Comparison of ENCODE assay signal across 11 cellular contexts in the genomic region with DNA sequence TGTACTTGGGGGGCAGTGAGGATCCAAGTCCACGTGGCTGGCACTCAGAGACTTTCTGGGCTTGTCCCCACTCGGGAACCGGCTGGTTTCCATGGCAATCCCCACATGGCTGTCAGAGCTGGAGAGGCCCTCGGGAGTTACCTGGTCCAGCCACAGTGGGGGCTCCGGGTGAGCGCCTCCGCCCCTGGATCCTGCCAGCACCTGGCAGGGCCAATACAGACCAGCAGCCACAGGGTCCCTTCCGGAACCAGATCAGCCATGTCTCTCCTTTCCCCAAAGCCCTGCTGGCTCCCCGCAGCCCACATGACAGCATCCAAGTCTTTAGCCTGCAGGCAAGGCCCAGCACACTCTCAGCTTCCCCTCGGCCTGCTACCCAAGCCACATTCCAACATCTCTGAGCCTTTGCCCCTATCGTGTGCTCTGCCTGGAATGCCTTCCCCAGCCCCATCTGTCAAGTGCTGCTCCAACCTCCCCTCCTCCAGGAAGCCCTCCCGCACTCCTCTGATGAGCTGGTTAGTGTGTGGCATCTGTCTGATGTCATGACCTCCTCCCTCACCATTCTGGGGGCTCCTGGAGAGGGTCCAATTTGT. TPM values are rescaled to one million over a fixed set of nuclear protein-coding genes. Genes with fewer than 3 reads are reported as not detected.
DNase-seq lines count a peak whose midpoint lies in the region; ATAC-seq and TF ChIP-seq lines count a peak whose summit lies in the region.
"Had no signal": no experiment of that assay in that cellular context is flagged by ENCODE, and none has a peak within 500 bp of the region (broad histone marks: within the 10 kb centered on the region; RNA-seq: fewer than 3 reads in every experiment).

No MANE protein-coding gene starts in this region.

- H3K36me3 Mint-ChIP-seq in mesothelial cell of epicardium: no peaks in the 10 kb centered on the region

- ATAC-seq in left cardiac atrium (no peak), upper lobe of right lung (no peak), GM21723 (IDR thresholded peaks at IDR 0.05; ENCODE audit: unreplicated experiment) (no peak)

- no peak for DNase-seq in right atrium auricular region (ENCODE audit: low spot score)
- DNase-seq in left cardiac atrium: no peak
- DNase-seq in colonic mucosa: no peak
- DNase-seq in mesothelial cell of epicardium (ENCODE audit: low spot score in 2 of 2, unreplicated experiment in 2 of 2): no peak
- no peak for DNase-seq in upper lobe of right lung
- no peak for DNase-seq in NCI-H1417 (lab: John Stamatoyannopoulos, UW)
- no peak for DNase-seq in UCSD-AML1 (lab: John Stamatoyannopoulos, UW; ENCODE audit: unreplicated experiment)
- DNase-seq: PC-9 had no signal

- peak overlapping the region in 1 of 2 donors; percentile 27 for H3K4me3 ChIP-seq in right atrium auricular region
- no peak overlapping the region for H3K4me3 ChIP-seq in colonic mucosa
- H3K4me3 ChIP-seq in upper lobe of right lung: no peak overlapping the region
- H3K4me3 ChIP-seq: PC-9 had no signal

- H3K27ac Mint-ChIP-seq in mesothelial cell of epicardium: peak overlapping the region; percentile 79

- H3K4me1 ChIP-seq in right atrium auricular region: peaks cover 0 to 98% of the 10 kb centered on the region in 2 donors
- no peaks in the 10 kb centered on the region for H3K4me1 ChIP-seq in colonic mucosa
- peaks cover 99% of the 10 kb centered on the region for H3K4me1 ChIP-seq in upper lobe of right lung

- H3K27ac ChIP-seq in right atrium auricular region (peak overlapping the region; percentile 87 to 90), colonic mucosa (peak overlapping the region; percentile 69), upper lobe of right lung (peak overlapping the region; percentile 84)
- H3K27ac ChIP-seq: C4-2B, PC-9 had no signal

- H3K4me1 Mint-ChIP-seq in mesothelial cell of epicardium: peaks cover 49% of the 10 kb centered on the region

- intact Hi-C loops in left cardiac atrium (cut with DNase I): no loop called here
- intact Hi-C loops in colonic mucosa (cut with DNase I): no loop called here
- intact Hi-C loops in upper lobe of right lung (cut with DNase I): loop anchor here (10.0 kb wide), 1 partner anchor 103 kb away; no protein-coding TSS in a partner anchor

- no peaks in the 10 kb centered on the region for H3K9me3 Mint-ChIP-seq in mesothelial cell of epicardium

- H3K9me3 ChIP-seq in right atrium auricular region: no peaks in the 10 kb centered on the region
- no peaks in the 10 kb centered on the region for H3K9me3 ChIP-seq in colonic mucosa
- no peaks in the 10 kb centered on the region for H3K9me3 ChIP-seq in upper lobe of right lung

- H3K36me3 ChIP-seq in right atrium auricular region (no peaks in the 10 kb centered on the region), colonic mucosa (no peaks in the 10 kb centered on the region), upper lobe of right lung (no peaks in the 10 kb centered on the region)

- H3K27me3 Mint-ChIP-seq in mesothelial cell of epicardium (ENCODE audit: low read depth): no peaks in the 10 kb centered on the region

- H3K27me3 ChIP-seq in right atrium auricular region: no peaks in the 10 kb centered on the region
- H3K27me3 ChIP-seq in colonic mucosa: no peaks in the 10 kb centered on the region
- H3K27me3 ChIP-seq in upper lobe of right lung: no peaks in the 10 kb centered on the region

- H3K9ac ChIP-seq in colonic mucosa (ENCODE audit: low read depth in 2 of 2, low read length in 2 of 2): peak overlapping the region; percentile 13 to 50

- TF ChIP-seq CTCF in right atrium auricular region (IDR thresholded peaks at IDR 0.05) (no peak), colonic mucosa (IDR thresholded peaks at IDR 0.05) (no peak), mesothelial cell of epicardium (IDR thresholded peaks at IDR 0.05; ENCODE audit: unreplicated experiment) (no peak), upper lobe of right lung (IDR thresholded peaks at IDR 0.05) (no peak)

- no peak overlapping the region for H3K4me3 Mint-ChIP-seq in mesothelial cell of epicardium

RNA-seq across cellular contexts. Expression of a gene that starts 8.6 kb away (rescaled TPM):
- total RNA-seq in right atrium auricular region: 10 to 100 TPM; 44.5 to 93.1 TPM
- total RNA-seq in left cardiac atrium: 100 to 1,000 TPM; 106 to 112 TPM
- 10 to 100 TPM; 25.6 to 26.7 TPM for total RNA-seq in colonic mucosa
- total RNA-seq in mesothelial cell of epicardium: 53.9 to 60.6 TPM (median 54.7 TPM) in 3 replicates
- 284 TPM for total RNA-seq in upper lobe of right lung

RNA-seq across cellular contexts. Expression of a gene that starts 54.9 kb away (rescaled TPM):
- not detected for total RNA-seq in right atrium auricular region
- total RNA-seq in left cardiac atrium: not detected
- not detected for total RNA-seq in colonic mucosa
- total RNA-seq in mesothelial cell of epicardium: not detected in 3 replicates
- not detected for total RNA-seq in upper lobe of right lung
- total RNA-seq: lung microvascular endothelial cell, PC-9 had no signal
